Comparison of ENCODE assay signal across 13 cellular contexts in the genomic region with DNA sequence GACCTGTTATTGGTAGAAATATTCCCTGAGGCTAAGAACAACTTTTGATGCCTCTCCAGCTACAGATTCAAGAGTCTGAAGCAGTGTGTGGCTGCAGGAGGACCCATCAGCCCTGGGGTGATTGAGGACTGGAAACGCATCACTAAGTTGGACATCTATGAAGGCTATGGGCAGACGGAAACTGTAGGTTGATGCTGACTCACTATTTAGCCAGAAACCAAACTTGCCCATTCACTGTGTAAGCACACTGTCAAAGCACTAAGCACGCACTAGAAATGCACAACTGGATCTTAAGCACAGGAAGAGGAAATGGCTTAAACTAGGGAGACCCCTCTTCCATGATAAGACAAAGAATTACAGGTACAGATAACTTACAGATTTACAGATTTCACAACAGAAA. TPM values are rescaled to one million over a fixed set of nuclear protein-coding genes. Genes with fewer than 3 reads are reported as not detected.
A peak's percentile ranks its signal among the peaks of the same experiment; 100 is the strongest.
DNase-seq lines count a peak whose midpoint lies in the region; ATAC-seq, FAIRE-seq and TF ChIP-seq lines count a peak whose summit lies in the region.
"Had no signal": no experiment of that assay in that cellular context is flagged by ENCODE, and none has a peak within 500 bp of the region (broad histone marks: within the 10 kb centered on the region; RNA-seq: fewer than 3 reads in every experiment).

No MANE protein-coding gene starts in this region.

- no peak overlapping the region for H2AK9ac ChIP-seq in IMR-90 (replicated peaks; ENCODE audit: low read depth, low read length, poor library complexity)

- H3K79me1 ChIP-seq in IMR-90 (ENCODE audit: low read depth in 1 of 2, low read length in 2 of 2) = no peaks in the 10 kb centered on the region

- peak overlapping the region in 1 of 2 experiments; percentile 8; a peak in 1 of 4 replicates for H4K8ac ChIP-seq in IMR-90 (ENCODE audit: low read depth in 2 of 2, low read length in 2 of 2)

- no peak overlapping the region for H3K56ac ChIP-seq in IMR-90 (ENCODE audit: extremely low read depth, insufficient read depth, low read length)

- no peak overlapping the region for H3K4me2 ChIP-seq in GM23338
- H3K4me2 ChIP-seq in IMR-90 (ENCODE audit: low read depth, low read length) = no peak overlapping the region
- H3K4me2 ChIP-seq in HepG2 (ENCODE audit: low read depth, low read length) = no peak overlapping the region

- no peak overlapping the region for H4K91ac ChIP-seq in IMR-90 (ENCODE audit: insufficient read depth, low read depth, low read length)

- peak overlapping the region; percentile 34 for H2BK5ac ChIP-seq in IMR-90 (ENCODE audit: low read depth, low read length, poor library complexity, severe bottlenecking)

- FAIRE-seq in GM12892 (lab: Jason Lieb, UNC) (peak; percentile 96), HepG2 (lab: Jason Lieb, UNC) (no peak)

- TF ChIP-seq RAD21 in IMR-90 (IDR thresholded peaks at IDR 0.05; ENCODE audit: low read length) (no peak), HepG2 (CRISPR knock-in tag; IDR thresholded peaks at IDR 0.05) (no peak)

- H3K9me1 ChIP-seq in IMR-90 (ENCODE audit: insufficient read depth, low read length) = peaks cover 4% of the 10 kb centered on the region; the same call in 1 of the 2 replicates

- H3K27me3 Mint-ChIP-seq in GM23338 (ENCODE audit: insufficient read depth, low read depth, poor library complexity) = no peaks in the 10 kb centered on the region
- H3K27me3 Mint-ChIP-seq in naive thymus-derived CD4-positive, alpha-beta T cell = peaks cover 0 to 14% (median 8%) of the 10 kb centered on the region in 5 donors

- no peak overlapping the region for H3K23ac ChIP-seq in IMR-90 (ENCODE audit: low read depth, low read length)

- H3K4me3 Mint-ChIP-seq in GM23338 = no peak overlapping the region
- H3K4me3 Mint-ChIP-seq in naive thymus-derived CD4-positive, alpha-beta T cell = no peak overlapping the region
- H3K4me3 Mint-ChIP-seq: CD4-positive, CD25-positive, alpha-beta regulatory T cell had no signal

- no peak overlapping the region for H4K5ac ChIP-seq in IMR-90 (ENCODE audit: low read depth, low read length)

- H3K36me3 ChIP-seq in GM23338 (ENCODE audit: insufficient read depth) = no peaks in the 10 kb centered on the region
- H3K36me3 ChIP-seq in IMR-90 (ENCODE audit: control insufficient read depth, insufficient read depth, low read length) = peaks cover 3% of the 10 kb centered on the region; the same call in 1 of the 2 replicates
- H3K36me3 ChIP-seq in HepG2 (replicated peaks in 1 of 2; ENCODE audit: control insufficient read depth in 1 of 2, insufficient read depth in 2 of 2, low read length in 2 of 2) = no peaks in the 10 kb centered on the region
- H3K36me3 ChIP-seq in naive thymus-derived CD4-positive, alpha-beta T cell (ENCODE audit: control insufficient read depth in 2 of 3, insufficient read depth in 3 of 3, low read length in 3 of 3) = no peaks in the 10 kb centered on the region

- H3K9ac ChIP-seq in IMR-90 (ENCODE audit: low read depth, low read length) = no peak overlapping the region
- H3K9ac ChIP-seq in HepG2 (ENCODE audit: insufficient read depth, low read depth, low read length) = no peak overlapping the region

- peak overlapping the region; percentile 56 for H2BK120ac ChIP-seq in IMR-90 (ENCODE audit: low read depth, low read length)

- H3K14ac ChIP-seq in IMR-90 (replicated peaks; ENCODE audit: low read depth, low read length) = no peak overlapping the region; the same call in 1 of the 2 replicates

- no peak for TF ChIP-seq EP300 in HepG2 (IDR thresholded peaks at IDR 0.05; ENCODE audit: low read depth in 2 of 2, low read length in 2 of 2)
- TF ChIP-seq EP300 in HepG2 (CRISPR knock-in tag; IDR thresholded peaks at IDR 0.05; ENCODE audit: borderline replicate concordance) = no peak

- POLR2A ChIA-PET in IMR-90 (lab: Charles Lee; ENCODE audit: unreplicated experiment) = no interaction called here
- POLR2A ChIA-PET in HepG2 (lab: Yijun Ruan, JAX) = no interaction called here
- POLR2A ChIA-PET in naive thymus-derived CD4-positive, alpha-beta T cell (lab: Charles Lee) = no interaction called here

- H3K27me3 ChIP-seq in GM23338 (ENCODE audit: insufficient read depth) (no peaks in the 10 kb centered on the region), IMR-90 (ENCODE audit: control insufficient read depth, insufficient read depth, low read length) (no peaks in the 10 kb centered on the region), HepG2 (ENCODE audit: control insufficient read depth in 1 of 2, insufficient read depth in 2 of 2, low read length in 2 of 2) (no peaks in the 10 kb centered on the region)
- no peaks in the 10 kb centered on the region for H3K27me3 ChIP-seq in naive thymus-derived CD4-positive, alpha-beta T cell (ENCODE audit: control insufficient read depth in 2 of 2, insufficient read depth in 2 of 2, low read length in 2 of 2)

- H2BK20ac ChIP-seq in IMR-90 (ENCODE audit: low read depth, low read length) = peak overlapping the region; percentile 54; the same call in 1 of the 2 replicates

- H3K79me2 ChIP-seq in GM23338 (replicated peaks; ENCODE audit: insufficient read depth) (no peaks in the 10 kb centered on the region), HepG2 (ENCODE audit: insufficient read depth, low read length) (no peaks in the 10 kb centered on the region)

- no peak for DNase-seq in GM12892 (ENCODE audit: insufficient read length)
- no peak for DNase-seq in GM23338 (ENCODE audit: low spot score)
- DNase-seq in IMR-90 = peak; percentile 76
- peak; percentile 50 for DNase-seq in fibroblast of peridontal ligament (ENCODE audit: extremely low read depth)
- no peak for DNase-seq in HepG2 (ENCODE audit: low spot score)
- no peak for DNase-seq in G401 (ENCODE audit: low spot score)
- DNase-seq in AG20443 (ENCODE audit: low spot score) = no peak
- DNase-seq in naive thymus-derived CD4-positive, alpha-beta T cell = no peak
- DNase-seq: CD4-positive, CD25-positive, alpha-beta regulatory T cell; glutamatergic neuron; NCI-H2171; stimulated activated CD4-positive, alpha-beta T cell treated with anti-CD3 and anti-CD28 coated beads, Interleukin-12 subunit alpha, Interleukin-12 subunit beta, amount 100 ng/mL, for 4 hours had no signal

- peaks cover 4% of the 10 kb centered on the region for H3K4me1 ChIP-seq in GM23338 (ENCODE audit: insufficient read depth)
- peaks cover 12% of the 10 kb centered on the region; the same call in 1 of the 2 replicates for H3K4me1 ChIP-seq in IMR-90 (ENCODE audit: control insufficient read depth, insufficient read depth, low read length)
- H3K4me1 ChIP-seq in HepG2 (ENCODE audit: insufficient read depth, low read length) = no peaks in the 10 kb centered on the region
- no peaks in the 10 kb centered on the region for H3K4me1 ChIP-seq in naive thymus-derived CD4-positive, alpha-beta T cell (ENCODE audit: control insufficient read depth in 2 of 2, insufficient read depth in 2 of 2, low read length in 2 of 2)

- no peaks in the 10 kb centered on the region for H3F3A ChIP-seq in GM23338 (replicated peaks; ENCODE audit: low read depth)

- H4K20me1 ChIP-seq in GM23338 (replicated peaks; ENCODE audit: insufficient read depth) = no peaks in the 10 kb centered on the region
- no peaks in the 10 kb centered on the region for H4K20me1 ChIP-seq in IMR-90 (ENCODE audit: insufficient read depth, low read length)
- H4K20me1 ChIP-seq in HepG2 (ENCODE audit: insufficient read depth, low read length) = no peaks in the 10 kb centered on the region

- no peak overlapping the region for H3K27ac ChIP-seq in GM23338 (ENCODE audit: low read depth)
- H3K27ac ChIP-seq in IMR-90 (ENCODE audit: insufficient read depth, low read length) = no peak overlapping the region
- no peak overlapping the region for H3K27ac ChIP-seq in HepG2 (ENCODE audit: extremely low read length, insufficient read depth, low read length)
- no peak overlapping the region for H3K27ac ChIP-seq in naive thymus-derived CD4-positive, alpha-beta T cell (ENCODE audit: low read depth, low read length)

- H3K9me2 ChIP-seq in GM23338 (ENCODE audit: insufficient read depth) = peaks cover 11% of the 10 kb centered on the region; the same call in 1 of the 2 replicates

- H3K4me1 Mint-ChIP-seq in GM23338 = peaks cover 6% of the 10 kb centered on the region; the same call in 2 of the 3 replicates
- no peaks in the 10 kb centered on the region for H3K4me1 Mint-ChIP-seq in naive thymus-derived CD4-positive, alpha-beta T cell
- H3K4me1 Mint-ChIP-seq: CD4-positive, CD25-positive, alpha-beta regulatory T cell had no signal

- intact Hi-C loops in IMR-90 (cut with micrococcal nuclease) (no loop called here), HepG2 (cut with micrococcal nuclease; ENCODE audit: unreplicated experiment) (no loop called here)
- intact Hi-C loops in naive thymus-derived CD4-positive, alpha-beta T cell (cut with micrococcal nuclease) = no loop called here

- no peak overlapping the region; the same call in 1 of the 2 replicates for H3K18ac ChIP-seq in IMR-90 (ENCODE audit: low read depth, low read length)

- H2BK15ac ChIP-seq in IMR-90 (ENCODE audit: low read depth, low read length) = no peak overlapping the region; the same call in 2 of the 3 replicates

- dilution Hi-C loops in IMR-90 (cut with HindIII; ENCODE audit: low sequenced_read_pairs, unreplicated experiment) = no loop called here

- H3K36me3 Mint-ChIP-seq in GM23338 (ENCODE audit: low read depth) = peaks cover 22% of the 10 kb centered on the region
- H3K36me3 Mint-ChIP-seq in naive thymus-derived CD4-positive, alpha-beta T cell = peaks cover 0 to 10% (median 0%) of the 10 kb centered on the region in 5 donors
- H3K36me3 Mint-ChIP-seq: CD4-positive, CD25-positive, alpha-beta regulatory T cell had no signal

- TF ChIP-seq POLR2A in GM12892 (IDR thresholded peaks at IDR 0.05; ENCODE audit: low read depth, low read length) (no peak), IMR-90 (IDR thresholded peaks at IDR 0.05; ENCODE audit: low read depth, low read length) (no peak), HepG2 (IDR thresholded peaks at IDR 0.05; ENCODE audit: insufficient read depth in 1 of 2, low read depth in 2 of 2, low read length in 2 of 2) (no peak)

- H3K9me3 ChIP-seq in IMR-90 (ENCODE audit: control insufficient read depth, insufficient read depth, low read length) (no peaks in the 10 kb centered on the region; the same call in 1 of the 2 replicates), HepG2 (ENCODE audit: low read length) (no peaks in the 10 kb centered on the region)
- H3K9me3 ChIP-seq in naive thymus-derived CD4-positive, alpha-beta T cell (ENCODE audit: control insufficient read depth in 2 of 3, low read length in 3 of 3) = no peaks in the 10 kb centered on the region

- H2AFZ ChIP-seq in GM23338 (no peak overlapping the region), IMR-90 (replicated peaks; ENCODE audit: low read length, poor library complexity) (no peak overlapping the region), HepG2 (ENCODE audit: low read length) (no peak overlapping the region)

- no peak overlapping the region for H2AK5ac ChIP-seq in IMR-90 (ENCODE audit: low read depth, low read length)

- CTCF ChIA-PET in IMR-90 (lab: Yijun Ruan, JAX) = no interaction called here
- CTCF ChIA-PET in HepG2 (lab: Yijun Ruan, JAX; ENCODE audit: low intra/inter-chr PET ratio, low total read pairs) = no interaction called here
- CTCF ChIA-PET in naive thymus-derived CD4-positive, alpha-beta T cell (lab: Charles Lee) = no interaction called here

- peak overlapping the region; percentile 47; the same call in 1 of the 2 replicates for H3K27ac Mint-ChIP-seq in GM23338
- no peak overlapping the region for H3K27ac Mint-ChIP-seq in naive thymus-derived CD4-positive, alpha-beta T cell
- H3K27ac Mint-ChIP-seq: CD4-positive, CD25-positive, alpha-beta regulatory T cell had no signal

- ATAC-seq in GM23338 (no peak), IMR-90 (ENCODE audit: low read depth) (peak; percentile 75; the same call in 1 of the 2 replicates), HepG2 (no peak)
- no peak for ATAC-seq in naive thymus-derived CD4-positive, alpha-beta T cell

- H3K4ac ChIP-seq in IMR-90 (ENCODE audit: low read depth, low read length) = peak overlapping the region; percentile 54

- WGBS in IMR-90 (ENCODE audit: extremely low coverage in 2 of 2, insufficient read length in 1 of 2), 2 experiments = no CpG with 5 or more reads among the region's 3 CpGs
- WGBS in HepG2 (ENCODE audit: low lambda C conversion rate) = 100% methylated on average over 3 of the region's 3 CpGs

- no peaks in the 10 kb centered on the region for H3K9me3 Mint-ChIP-seq in GM23338
- H3K9me3 Mint-ChIP-seq in naive thymus-derived CD4-positive, alpha-beta T cell = peaks cover 0 to 9% (median 2%) of the 10 kb centered on the region in 11 donors

- in situ Hi-C loops in IMR-90 (cut with MboI; ENCODE audit: low sequenced_read_pairs) = no loop called here
- in situ Hi-C loops in HepG2 (cut with HindIII; ENCODE audit: extremely low pct_ligation_motif_present, low pct_unique_long_range_greater_than_20kb) = no loop called here
- in situ Hi-C loops in G401 (cut with HindIII; ENCODE audit: low sequenced_read_pairs) = no loop called here

- H3K4me3 ChIP-seq in GM23338 (no peak overlapping the region), IMR-90 (ENCODE audit: insufficient read depth, low read depth, low read length) (no peak overlapping the region), HepG2 (replicated peaks in 1 of 3; ENCODE audit: insufficient read depth in 1 of 3, low read depth in 2 of 3, low read length in 3 of 3) (no peak overlapping the region)
- H3K4me3 ChIP-seq in naive thymus-derived CD4-positive, alpha-beta T cell (ENCODE audit: low read length) = no peak overlapping the region

- BruUV-seq in IMR-90 (replicated peaks; lab: Mats Ljungman, UMichigan) (no TSS peak), HepG2 (replicated peaks; lab: Mats Ljungman, UMichigan) (no TSS peak)

- TF ChIP-seq CTCF in GM23338 (conservative IDR thresholded peaks at IDR 0.05; ENCODE audit: low read depth in 2 of 2) (no peak), IMR-90 (conservative IDR thresholded peaks at IDR 0.05; ENCODE audit: low read depth, low read length) (no peak), HepG2 (CRISPR knock-in tag; IDR thresholded peaks at IDR 0.05) (no peak)

RNA-seq across cellular contexts. Expression of gene ACSM6, which starts 20.8 kb away (rescaled TPM):
- 0.17 TPM for polyA plus RNA-seq in GM12892 (2012; ENCODE audit: missing spikeins)
- total RNA-seq in GM23338 (2014; rRNA removed; shearing (Covaris generic)) = not detected in 2 replicates
- polyA plus RNA-seq in GM23338 (2016; fragmentation: Nextera tagmentation; extraction: Ambion mirVana) = 0.65 and 0.90 TPM in 2 replicates
- total RNA-seq in IMR-90 (2012; rRNA removed) = not detected in 2 replicates
- not detected in 2 replicates for polyA plus RNA-seq in IMR-90 (2012; rRNA removed)
- not detected in 2 replicates for polyA plus RNA-seq in IMR-90 (2012; cell fraction: cytosol; rRNA removed)
- polyA plus RNA-seq in IMR-90 (2012; cell fraction: nucleus; rRNA removed; ENCODE audit: low replicate concordance) = not detected in 2 replicates
- total RNA-seq in HepG2 (2016; rRNA removed; fragmentation: Illumina TruSeq; extraction: Trizol) = not detected in 2 replicates
- total RNA-seq in HepG2 (2016; cell fraction: cytosol; rRNA removed; fragmentation: Illumina TruSeq; extraction: Trizol; ENCODE audit: low read depth) = not detected in 2 replicates
- total RNA-seq in HepG2 (2016; cell fraction: insoluble cytoplasmic fraction; rRNA removed; fragmentation: Illumina TruSeq; extraction: Trizol) = not detected in 2 replicates
- not detected in 2 replicates for total RNA-seq in HepG2 (2016; cell fraction: membrane; rRNA removed; fragmentation: Illumina TruSeq; extraction: Trizol)
- not detected in 2 replicates for total RNA-seq in HepG2 (2016; cell fraction: nucleus; rRNA removed; fragmentation: Illumina TruSeq; extraction: Trizol)
- polyA plus RNA-seq in HepG2 (2011; rRNA removed) = not detected in 2 replicates
- polyA plus RNA-seq in HepG2 (2011; cell fraction: cytosol; rRNA removed) = not detected in 2 replicates
- polyA plus RNA-seq in HepG2 (2011; cell fraction: nucleus; rRNA removed) = not detected in 2 replicates
- polyA plus RNA-seq in HepG2 (2012) = not detected in 2 replicates
- not detected in 2 replicates for polyA plus RNA-seq in HepG2 (2016; cell fraction: cytosol; fragmentation: Illumina TruSeq; extraction: Trizol; ENCODE audit: low read depth)
- not detected in 2 replicates for polyA plus RNA-seq in HepG2 (2016; cell fraction: insoluble cytoplasmic fraction; fragmentation: Illumina TruSeq; extraction: Trizol; ENCODE audit: low read depth)
- not detected in 2 replicates for polyA plus RNA-seq in HepG2 (2016; cell fraction: membrane; fragmentation: Illumina TruSeq; extraction: Trizol; ENCODE audit: low read depth)
- polyA plus RNA-seq in HepG2 (2016; cell fraction: nucleus; fragmentation: Illumina TruSeq; extraction: Trizol; ENCODE audit: insufficient read depth, low read depth) = not detected in 2 replicates
- polyA minus RNA-seq in HepG2 (2011; rRNA and poly(A)+ RNA removed; ENCODE audit: low replicate concordance) = not detected in 2 replicates
- not detected in 2 replicates for polyA minus RNA-seq in HepG2 (2011; cell fraction: cytosol; rRNA and poly(A)+ RNA removed)
- polyA minus RNA-seq in HepG2 (2011; cell fraction: nucleus; rRNA and poly(A)+ RNA removed) = not detected in 2 replicates
- total RNA-seq in G401 (2014; rRNA removed; shearing (Covaris generic)) = not detected in 2 replicates
- not detected for total RNA-seq in naive thymus-derived CD4-positive, alpha-beta T cell
- polyA plus RNA-seq in naive thymus-derived CD4-positive, alpha-beta T cell = not detected
- total RNA-seq: CD4-positive, CD25-positive, alpha-beta regulatory T cell; HT-29 had no signal
- polyA plus RNA-seq: CD4-positive, CD25-positive, alpha-beta regulatory T cell had no signal

Comparison
In these comparisons a context has a peak if more than half of its experiments do, and no peak if none do; other contexts are left out.
1. DNase-seq: peak in IMR-90 (single experiment) and fibroblast of peridontal ligament (single experiment); none in GM12892 (single experiment), GM23338 (single experiment), HepG2 (single experiment), G401 (single experiment), AG20443 (single experiment) and naive thymus-derived CD4-positive, alpha-beta T cell (0 of 9).